ENCODE assay signal across 8 cellular contexts in genomic region chr13:113151745-113152707, GRCh38. TPM values are rescaled to one million over a fixed set of nuclear protein-coding genes. Genes with fewer than 3 reads are reported as not detected.
A peak's percentile ranks its signal among the peaks of the same experiment; 100 is the strongest.
DNase-seq lines count a peak whose midpoint lies in the region; ATAC-seq and TF ChIP-seq lines count a peak whose summit lies in the region.

No MANE protein-coding gene starts in this region.

- no peak for ATAC-seq in DND-41 (ENCODE audit: insufficient read depth, low read depth)
- ATAC-seq in HG02571 (IDR thresholded peaks at IDR 0.05; ENCODE audit: unreplicated experiment): no peak
- no peak for ATAC-seq in GM18511 (IDR thresholded peaks at IDR 0.05; ENCODE audit: unreplicated experiment)
- no peak for ATAC-seq in HG02938 (IDR thresholded peaks at IDR 0.05; ENCODE audit: unreplicated experiment)

- peak overlapping the region; percentile 48 for H3K4me3 Mint-ChIP-seq in neural progenitor cell

- H2AFZ ChIP-seq in DND-41 (ENCODE audit: low read depth, low read length) (peak overlapping the region; percentile 58; the same call in 1 of the 2 replicates), neural progenitor cell (replicated peaks) (no peak overlapping the region)

- no peaks in the 10 kb centered on the region; the same call in 1 of the 2 replicates for H4K20me1 ChIP-seq in DND-41 (ENCODE audit: insufficient read depth, low read length)
- no peaks in the 10 kb centered on the region for H4K20me1 ChIP-seq in neural progenitor cell (ENCODE audit: low read depth)

- H3K27ac ChIP-seq in DND-41 (ENCODE audit: low read length) (no peak overlapping the region), SK-N-MC (peak overlapping the region; percentile 77; the same call in 1 of the 2 replicates), neural progenitor cell (no peak overlapping the region)

- H3K9ac ChIP-seq in DND-41 (ENCODE audit: low read depth, low read length): no peak overlapping the region
- H3K9ac ChIP-seq in SK-N-MC (ENCODE audit: insufficient read length): peak overlapping the region; percentile 48
- no peak overlapping the region for H3K9ac ChIP-seq in neural progenitor cell

- DNase-seq in DND-41 (no peak), SK-N-MC (ENCODE audit: low read depth, low spot score) (no peak), erythroblast (lab: John Stamatoyannopoulos, UW) (peak; percentile 14 to 53), neural progenitor cell (ENCODE audit: low spot score) (no peak), NCI-H2081 (lab: John Stamatoyannopoulos, UW) (no peak)

- no peaks in the 10 kb centered on the region for H3K36me3 Mint-ChIP-seq in neural progenitor cell

- H3K4me3 ChIP-seq in DND-41 (ENCODE audit: low read depth in 1 of 2, low read length in 2 of 2) (no peak overlapping the region), SK-N-MC (peak overlapping the region; percentile 66), neural progenitor cell (peak overlapping the region; percentile 43)

- H3K27me3 ChIP-seq in DND-41 (ENCODE audit: insufficient read depth, low read length, poor library complexity) (no peaks in the 10 kb centered on the region), neural progenitor cell (peaks cover 24% of the 10 kb centered on the region)

- H3K4me2 ChIP-seq in DND-41 (ENCODE audit: insufficient read depth, low read length) (peak overlapping the region; percentile 85; the same call in 1 of the 2 replicates), neural progenitor cell (peak overlapping the region; percentile 81)

- H3F3A ChIP-seq in neural progenitor cell (ENCODE audit: low read depth): peaks cover 31% of the 10 kb centered on the region

- TF ChIP-seq CTCF in DND-41 (IDR thresholded peaks at IDR 0.05; ENCODE audit: borderline replicate concordance, extremely low read depth, low read length, poor library complexity, severe bottlenecking): no peak
- no peak for TF ChIP-seq CTCF in neural progenitor cell (IDR thresholded peaks at IDR 0.05)

- H3K9me3 ChIP-seq in DND-41 (ENCODE audit: insufficient read depth, low read length, severe bottlenecking): no peaks in the 10 kb centered on the region
- no peaks in the 10 kb centered on the region for H3K9me3 ChIP-seq in SK-N-MC (ENCODE audit: low read depth, low read length)
- H3K9me3 ChIP-seq in neural progenitor cell (ENCODE audit: low read depth): no peaks in the 10 kb centered on the region

- no peaks in the 10 kb centered on the region for H3K9me3 Mint-ChIP-seq in neural progenitor cell

- H3K79me2 ChIP-seq in DND-41 (ENCODE audit: insufficient read depth, low read length) (no peaks in the 10 kb centered on the region), neural progenitor cell (ENCODE audit: low read depth) (no peaks in the 10 kb centered on the region)

- peaks cover 5% of the 10 kb centered on the region for H3K27me3 Mint-ChIP-seq in neural progenitor cell (ENCODE audit: insufficient read depth, low read depth)

- H3K36me3 ChIP-seq in DND-41 (ENCODE audit: insufficient read depth, low read length) (no peaks in the 10 kb centered on the region), SK-N-MC (ENCODE audit: insufficient read depth, low read length) (no peaks in the 10 kb centered on the region), neural progenitor cell (no peaks in the 10 kb centered on the region)

- peaks cover 23% of the 10 kb centered on the region for H3K4me1 ChIP-seq in DND-41 (ENCODE audit: insufficient read depth, low read length)
- H3K4me1 ChIP-seq in neural progenitor cell: peaks cover 6% of the 10 kb centered on the region

- no peak for TF ChIP-seq POLR2A in erythroblast (IDR thresholded peaks at IDR 0.05; ENCODE audit: low read length)

- H3K4me1 Mint-ChIP-seq in neural progenitor cell: peaks cover 29% of the 10 kb centered on the region

- peak overlapping the region; percentile 13 for H3K27ac Mint-ChIP-seq in neural progenitor cell

RNA-seq across cellular contexts. Expression of gene PROZ, which starts 6.4 kb away (rescaled TPM):
- total RNA-seq in neural progenitor cell (ENCODE audit: low replicate concordance): not detected in 2 replicates

RNA-seq across cellular contexts. Expression of gene F10, which starts 29.4 kb away (rescaled TPM):
- 2.0 and 6.8 TPM in 2 replicates for total RNA-seq in neural progenitor cell (ENCODE audit: low replicate concordance)

RNA-seq across cellular contexts. Expression of gene F7, which starts 46.4 kb away (rescaled TPM):
- total RNA-seq in neural progenitor cell (ENCODE audit: low replicate concordance): 0.50 TPM in 1 of 2 replicates, not detected in the other

RNA-seq across cellular contexts. Expression of gene PCID2, which starts 56.4 kb away (rescaled TPM):
- total RNA-seq in neural progenitor cell (ENCODE audit: low replicate concordance): 91.1 and 99.6 TPM in 2 replicates

RNA-seq across cellular contexts. Expression of gene CUL4A, which starts 57.4 kb away (rescaled TPM):
- 95.1 and 96.0 TPM in 2 replicates for total RNA-seq in neural progenitor cell (ENCODE audit: low replicate concordance)

Comparison
In these comparisons a context has a peak if more than half of its experiments do, and no peak if none do; other contexts are left out.
1. DNase-seq: peak in erythroblast (2 of 2); none in DND-41 (single experiment), SK-N-MC (single experiment), neural progenitor cell (single experiment) and NCI-H2081 (0 of 2).
2. H3K4me3 ChIP-seq: peak in SK-N-MC (single experiment) and neural progenitor cell (single experiment); none in DND-41 (0 of 2).